Comparison of ENCODE assay signal across 8 cellular contexts in genomic region chr17:80259642-80260535, GRCh38. TPM values are rescaled to one million over a fixed set of nuclear protein-coding genes. Genes with fewer than 3 reads are reported as not detected.
DNase-seq lines count a peak whose midpoint lies in the region; ATAC-seq, FAIRE-seq and TF ChIP-seq lines count a peak whose summit lies in the region.

No MANE protein-coding gene starts in this region.

- ATAC-seq in HG03196 (IDR thresholded peaks at IDR 0.05; ENCODE audit: unreplicated experiment) (peak; percentile 30), gastroesophageal sphincter (peak; percentile 88), GM19463 (IDR thresholded peaks at IDR 0.05; ENCODE audit: unreplicated experiment) (no peak)

- FAIRE-seq in GM12891 (lab: Jason Lieb, UNC), result no peak

- no peak for TF ChIP-seq POLR2A in GM12891 (IDR thresholded peaks at IDR 0.05; ENCODE audit: low read depth, low read length)
- TF ChIP-seq POLR2A in gastroesophageal sphincter (IDR thresholded peaks at IDR 0.05), result peak; percentile 60 to 67
- TF ChIP-seq POLR2A in tibial nerve (IDR thresholded peaks at IDR 0.05), result peak in 1 of 2 donors; percentile 54

- WGBS in gastroesophageal sphincter (ENCODE audit: low coverage in 1 of 2), 2 donors, result 11 to 40% methylated on average over 7 to 14 of the region's 79 CpGs
- WGBS in tibial nerve, 2 donors, result 11 to 17% methylated on average over 32 to 57 of the region's 79 CpGs

- H3K27ac ChIP-seq in gastroesophageal sphincter, result peak overlapping the region; percentile 84 to 97 (median 94)
- peak overlapping the region; percentile 88 for H3K27ac ChIP-seq in neutrophil
- peak overlapping the region; percentile 80 to 97 (median 94) for H3K27ac ChIP-seq in tibial nerve

- no peaks in the 10 kb centered on the region for H3K9me3 ChIP-seq in gastroesophageal sphincter
- no peaks in the 10 kb centered on the region for H3K9me3 ChIP-seq in neutrophil
- no peaks in the 10 kb centered on the region for H3K9me3 ChIP-seq in tibial nerve

- TF ChIP-seq EP300 in gastroesophageal sphincter (IDR thresholded peaks at IDR 0.05), result no peak
- TF ChIP-seq EP300 in tibial nerve (IDR thresholded peaks at IDR 0.05), result no peak

- H3K27me3 ChIP-seq in gastroesophageal sphincter (no peaks in the 10 kb centered on the region), neutrophil (peaks cover 5% of the 10 kb centered on the region), tibial nerve (no peaks in the 10 kb centered on the region)

- H3K4me3 ChIP-seq in gastroesophageal sphincter, result peak overlapping the region; percentile 63 to 78
- peak overlapping the region; percentile 62 to 81 for H3K4me3 ChIP-seq in neutrophil (ENCODE audit: low read depth in 1 of 2, low read length in 1 of 2)
- peak overlapping the region; percentile 50 to 86 (median 56) for H3K4me3 ChIP-seq in tibial nerve

- H3K4me1 ChIP-seq in gastroesophageal sphincter (peaks cover 2 to 49% (median 26%) of the 10 kb centered on the region in 3 donors), neutrophil (ENCODE audit: control insufficient read depth in 1 of 2, insufficient read depth in 1 of 2, low read depth in 1 of 2, low read length in 1 of 2) (peaks cover 50 to 56% of the 10 kb centered on the region in 2 experiments), tibial nerve (peaks cover 0 to 49% (median 37%) of the 10 kb centered on the region in 4 donors)

- DNase-seq in GM12891 (ENCODE audit: insufficient read length, low spot score), result peak; percentile 79
- DNase-seq in RPMI7951 (ENCODE audit: low read depth), result peak; percentile 69
- DNase-seq in activated naive CD4-positive, alpha-beta T cell (lab: John Stamatoyannopoulos, UW), result peak; percentile 46 to 68 (median 48)
- peak; percentile 21 for DNase-seq in tibial nerve (ENCODE audit: low spot score in 2 of 2)

- peak in 3 of 4 experiments; percentile 20 to 37 (median 25) for TF ChIP-seq CTCF in gastroesophageal sphincter (IDR thresholded peaks at IDR 0.05)
- peak; percentile 25 for TF ChIP-seq CTCF in neutrophil (IDR thresholded peaks at IDR 0.05)
- peak in 1 of 5 experiments; percentile 34 for TF ChIP-seq CTCF in tibial nerve (IDR thresholded peaks at IDR 0.05)

- H3K36me3 ChIP-seq in gastroesophageal sphincter (peaks cover 0 to 12% of the 10 kb centered on the region in 2 donors), neutrophil (peaks cover 4% of the 10 kb centered on the region), tibial nerve (peaks cover 0 to 8% (median 0%) of the 10 kb centered on the region in 3 donors)

TF ChIP-seq in GM12891, 5 proteins besides CTCF, POLR2A, EP300 and RAD21:
- TF ChIP-seq TAF1 (IDR thresholded peaks at IDR 0.05; ENCODE audit: low read depth, low read length) (no peak), PAX5 (IDR thresholded peaks at IDR 0.05; ENCODE audit: insufficient read depth, low read length, severe bottlenecking) (no peak), POU2F2 (IDR thresholded peaks at IDR 0.05; ENCODE audit: low read depth, low read length) (no peak), POLR2AphosphoS5 (IDR thresholded peaks at IDR 0.05; ENCODE audit: low read depth, low read length) (no peak), SPI1 (IDR thresholded peaks at IDR 0.05; ENCODE audit: low read depth, low read length) (no peak)

RNA-seq across cellular contexts. Expression of gene RNF213, which starts 0.8 kb away (rescaled TPM):
- polyA plus RNA-seq in GM12891 (2012; ENCODE audit: low read depth, missing spikeins), result 55.7 TPM
- total RNA-seq in RPMI7951 (2014; rRNA removed; shearing (Covaris generic)), result 23.5 and 23.8 TPM in 2 replicates
- total RNA-seq in gastroesophageal sphincter (10 to 100 TPM; 59.2 to 87.6 (median 67.8) TPM), tibial nerve (100 to 1,000 TPM; 107 to 148 (median 119) TPM)

RNA-seq across cellular contexts. Expression of gene SLC26A11, which starts 39.7 kb away (rescaled TPM):
- 1.9 TPM for polyA plus RNA-seq in GM12891 (2012; ENCODE audit: low read depth, missing spikeins)
- 2.0 and 2.2 TPM in 2 replicates for total RNA-seq in RPMI7951 (2014; rRNA removed; shearing (Covaris generic))
- total RNA-seq in gastroesophageal sphincter, result 10 to 100 TPM in 3 of 4 donors, 1 to 10 TPM in 1; 7.9 to 19.7 (median 13.7) TPM
- total RNA-seq in tibial nerve, result 10 to 100 TPM; 14.4 to 44.7 (median 21.5) TPM

RNA-seq across cellular contexts. Expression of gene SGSH, which starts 39.8 kb away (rescaled TPM):
- polyA plus RNA-seq in GM12891 (2012; ENCODE audit: low read depth, missing spikeins), result 14.0 TPM
- 6.4 and 7.4 TPM in 2 replicates for total RNA-seq in RPMI7951 (2014; rRNA removed; shearing (Covaris generic))
- total RNA-seq in gastroesophageal sphincter (10 to 100 TPM; 16.8 to 39.2 (median 18.2) TPM), tibial nerve (10 to 100 TPM; 26.1 to 50.5 (median 34.6) TPM)

Comparison
In these comparisons a context has a peak if more than half of its experiments do, and no peak if none do; other contexts are left out.
1. DNase-seq: peak in every context shown above with its lines; median percentile 79 in GM12891; 69 in RPMI7951; 48 in activated naive CD4-positive, alpha-beta T cell; 21 in tibial nerve.